1 cellular context compared by ENCODE assay signal in genomic region chr2:174925046-174925784, GRCh38.
TF ChIP-seq lines count a peak whose summit lies in the region.

No MANE protein-coding gene starts in this region.

TF ChIP-seq in GM23338, 12 proteins besides CTCF, POLR2A, EP300 and RAD21 (continued from another document):
- TF ChIP-seq, protein P1, sequence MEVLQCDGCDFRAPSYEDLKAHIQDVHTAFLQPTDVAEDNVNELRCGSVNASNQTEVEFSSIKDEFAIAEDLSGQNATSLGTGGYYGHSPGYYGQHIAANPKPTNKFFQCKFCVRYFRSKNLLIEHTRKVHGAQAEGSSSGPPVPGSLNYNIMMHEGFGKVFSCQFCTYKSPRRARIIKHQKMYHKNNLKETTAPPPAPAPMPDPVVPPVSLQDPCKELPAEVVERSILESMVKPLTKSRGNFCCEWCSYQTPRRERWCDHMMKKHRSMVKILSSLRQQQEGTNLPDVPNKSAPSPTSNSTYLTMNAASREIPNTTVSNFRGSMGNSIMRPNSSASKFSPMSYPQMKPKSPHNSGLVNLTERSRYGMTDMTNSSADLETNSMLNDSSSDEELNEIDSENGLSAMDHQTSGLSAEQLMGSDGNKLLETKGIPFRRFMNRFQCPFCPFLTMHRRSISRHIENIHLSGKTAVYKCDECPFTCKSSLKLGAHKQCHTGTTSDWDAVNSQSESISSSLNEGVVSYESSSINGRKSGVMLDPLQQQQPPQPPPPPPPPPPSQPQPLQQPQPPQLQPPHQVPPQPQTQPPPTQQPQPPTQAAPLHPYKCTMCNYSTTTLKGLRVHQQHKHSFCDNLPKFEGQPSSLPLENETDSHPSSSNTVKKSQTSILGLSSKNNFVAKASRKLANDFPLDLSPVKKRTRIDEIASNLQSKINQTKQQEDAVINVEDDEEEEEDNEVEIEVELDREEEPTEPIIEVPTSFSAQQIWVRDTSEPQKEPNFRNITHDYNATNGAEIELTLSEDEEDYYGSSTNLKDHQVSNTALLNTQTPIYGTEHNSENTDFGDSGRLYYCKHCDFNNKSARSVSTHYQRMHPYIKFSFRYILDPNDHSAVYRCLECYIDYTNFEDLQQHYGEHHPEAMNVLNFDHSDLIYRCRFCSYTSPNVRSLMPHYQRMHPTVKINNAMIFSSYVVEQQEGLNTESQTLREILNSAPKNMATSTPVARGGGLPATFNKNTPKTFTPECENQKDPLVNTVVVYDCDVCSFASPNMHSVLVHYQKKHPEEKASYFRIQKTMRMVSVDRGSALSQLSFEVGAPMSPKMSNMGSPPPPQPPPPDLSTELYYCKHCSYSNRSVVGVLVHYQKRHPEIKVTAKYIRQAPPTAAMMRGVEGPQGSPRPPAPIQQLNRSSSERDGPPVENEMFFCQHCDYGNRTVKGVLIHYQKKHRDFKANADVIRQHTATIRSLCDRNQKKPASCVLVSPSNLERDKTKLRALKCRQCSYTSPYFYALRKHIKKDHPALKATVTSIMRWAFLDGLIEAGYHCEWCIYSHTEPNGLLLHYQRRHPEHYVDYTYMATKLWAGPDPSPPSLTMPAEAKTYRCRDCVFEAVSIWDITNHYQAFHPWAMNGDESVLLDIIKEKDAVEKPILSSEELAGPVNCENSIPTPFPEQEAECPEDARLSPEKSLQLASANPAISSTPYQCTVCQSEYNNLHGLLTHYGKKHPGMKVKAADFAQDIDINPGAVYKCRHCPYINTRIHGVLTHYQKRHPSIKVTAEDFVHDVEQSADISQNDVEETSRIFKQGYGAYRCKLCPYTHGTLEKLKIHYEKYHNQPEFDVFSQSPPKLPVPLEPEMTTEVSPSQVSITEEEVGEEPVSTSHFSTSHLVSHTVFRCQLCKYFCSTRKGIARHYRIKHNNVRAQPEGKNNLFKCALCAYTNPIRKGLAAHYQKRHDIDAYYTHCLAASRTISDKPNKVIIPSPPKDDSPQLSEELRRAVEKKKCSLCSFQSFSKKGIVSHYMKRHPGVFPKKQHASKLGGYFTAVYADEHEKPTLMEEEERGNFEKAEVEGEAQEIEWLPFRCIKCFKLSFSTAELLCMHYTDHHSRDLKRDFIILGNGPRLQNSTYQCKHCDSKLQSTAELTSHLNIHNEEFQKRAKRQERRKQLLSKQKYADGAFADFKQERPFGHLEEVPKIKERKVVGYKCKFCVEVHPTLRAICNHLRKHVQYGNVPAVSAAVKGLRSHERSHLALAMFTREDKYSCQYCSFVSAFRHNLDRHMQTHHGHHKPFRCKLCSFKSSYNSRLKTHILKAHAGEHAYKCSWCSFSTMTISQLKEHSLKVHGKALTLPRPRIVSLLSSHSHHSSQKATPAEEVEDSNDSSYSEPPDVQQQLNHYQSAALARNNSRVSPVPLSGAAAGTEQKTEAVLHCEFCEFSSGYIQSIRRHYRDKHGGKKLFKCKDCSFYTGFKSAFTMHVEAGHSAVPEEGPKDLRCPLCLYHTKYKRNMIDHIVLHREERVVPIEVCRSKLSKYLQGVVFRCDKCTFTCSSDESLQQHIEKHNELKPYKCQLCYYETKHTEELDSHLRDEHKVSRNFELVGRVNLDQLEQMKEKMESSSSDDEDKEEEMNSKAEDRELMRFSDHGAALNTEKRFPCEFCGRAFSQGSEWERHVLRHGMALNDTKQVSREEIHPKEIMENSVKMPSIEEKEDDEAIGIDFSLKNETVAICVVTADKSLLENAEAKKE (CRISPR knock-in tag; IDR thresholded peaks at IDR 0.05) = peak; percentile 99
- no peak for TF ChIP-seq STAT1 (IDR thresholded peaks at IDR 0.05; ENCODE audit: unreplicated experiment)
